In the genomic region with DNA sequence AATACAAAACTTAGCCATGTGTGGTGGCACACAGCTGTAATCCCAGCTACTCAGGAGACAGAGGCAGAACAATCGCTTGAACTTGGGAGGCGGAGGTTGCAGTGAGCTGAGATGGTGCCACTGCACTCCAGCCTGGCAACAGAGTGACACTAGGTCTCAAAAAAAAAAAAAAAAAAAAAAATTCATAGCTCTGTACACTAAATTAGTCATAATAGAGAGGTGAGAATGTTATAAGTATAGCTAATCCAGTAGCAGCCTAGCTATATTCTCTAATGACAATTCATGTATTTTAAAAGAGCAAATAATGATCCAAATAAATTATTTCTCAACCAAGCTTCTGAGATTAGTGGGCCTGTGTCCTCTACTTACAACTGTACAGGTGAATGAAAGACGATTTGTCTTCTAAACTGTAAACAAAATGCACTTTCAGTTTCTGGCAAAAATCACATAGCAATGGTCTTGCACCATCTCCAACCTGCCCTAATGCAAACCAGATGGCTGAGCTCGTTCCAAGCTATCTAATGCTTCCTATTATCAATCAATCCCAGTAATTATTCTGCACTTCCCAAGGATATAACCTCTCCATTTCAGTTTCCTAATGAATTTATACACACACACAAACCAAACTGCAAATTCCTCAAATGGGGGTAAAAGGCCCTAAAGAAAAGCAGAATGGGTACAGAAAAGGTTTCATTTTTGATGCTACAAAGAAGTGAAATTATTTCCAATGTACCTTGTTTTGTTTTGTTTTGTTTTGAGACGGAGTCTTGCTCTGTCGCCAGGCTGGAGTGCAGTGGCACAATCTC, we compare ENCODE assay signal across 11 cellular contexts. TPM values are rescaled to one million over a fixed set of nuclear protein-coding genes. Genes with fewer than 3 reads are reported as not detected.
DNase-seq lines count a peak whose midpoint lies in the region; ATAC-seq and TF ChIP-seq lines count a peak whose summit lies in the region.
"Had no signal": no experiment of that assay in that cellular context is flagged by ENCODE, and none has a peak within 500 bp of the region (broad histone marks: within the 10 kb centered on the region; RNA-seq: fewer than 3 reads in every experiment).

No MANE protein-coding gene starts in this region.

- H3K9me3 ChIP-seq in endocrine pancreas (ENCODE audit: control insufficient read depth, low read length) (no peaks in the 10 kb centered on the region), smooth muscle cell (replicated peaks; ENCODE audit: low read depth) (no peaks in the 10 kb centered on the region)
- H3K9me3 ChIP-seq: heart right ventricle had no signal

- H3K36me3 Mint-ChIP-seq in activated naive CD4-positive, alpha-beta T cell treated with anti-CD3 and anti-CD28 coated beads, Interleukin-2, amount 50 U/mL, for 24 hours: peaks cover 8% of the 10 kb centered on the region

- no peak overlapping the region for H3K27ac ChIP-seq in smooth muscle cell (ENCODE audit: low read depth)
- H3K27ac ChIP-seq: heart right ventricle had no signal

- ATAC-seq in HG02798 (IDR thresholded peaks at IDR 0.05; ENCODE audit: poor library complexity, unreplicated experiment): no peak
- ATAC-seq: heart right ventricle had no signal

- no peaks in the 10 kb centered on the region for H3F3A ChIP-seq in smooth muscle cell (ENCODE audit: low read depth)

- WGBS in smooth muscle cell (ENCODE audit: low lambda C conversion rate): 83% methylated on average over 6 of the region's 6 CpGs

- H3K9ac ChIP-seq in endocrine pancreas (ENCODE audit: control insufficient read depth, insufficient read depth, low read length) (no peak overlapping the region), smooth muscle cell (ENCODE audit: low read depth) (no peak overlapping the region)

- H4K20me1 ChIP-seq in smooth muscle cell (ENCODE audit: low read depth): peaks cover 99% of the 10 kb centered on the region

- peaks cover 97% of the 10 kb centered on the region for H3K79me2 ChIP-seq in smooth muscle cell (ENCODE audit: low read depth)

- peak overlapping the region; percentile 43 for H3K27ac Mint-ChIP-seq in activated naive CD4-positive, alpha-beta T cell treated with anti-CD3 and anti-CD28 coated beads, Interleukin-2, amount 50 U/mL, for 24 hours

- H3K4me3 ChIP-seq in endocrine pancreas (ENCODE audit: control insufficient read depth, insufficient read depth, low read length) (peak overlapping the region; percentile 45), smooth muscle cell (no peak overlapping the region)
- H3K4me3 ChIP-seq: heart right ventricle had no signal

- no peak overlapping the region for H2AFZ ChIP-seq in smooth muscle cell (ENCODE audit: low read depth)

- no peak for DNase-seq in activated naive CD4-positive, alpha-beta T cell treated with anti-CD3 and anti-CD28 coated beads, Interleukin-2, amount 50 U/mL, for 16 hours
- DNase-seq in NCI-H1694 (lab: John Stamatoyannopoulos, UW): peak; percentile 16
- no peak for DNase-seq in retina
- DNase-seq in NK-92 treated with Interleukin-12 subunit alpha and Interleukin-12 subunit beta, amount 100 ng/mL, for 24 hours (lab: John Stamatoyannopoulos, UW): no peak
- no peak for DNase-seq in smooth muscle cell (lab: John Stamatoyannopoulos, UW; ENCODE audit: unreplicated experiment)
- DNase-seq: activated CD4-positive, alpha-beta T cell treated with anti-CD3 and anti-CD28 coated beads for 1 hour; heart right ventricle; NCI-H1092 treated with DMSO at 0.1 percent for 48 hours had no signal

- no peaks in the 10 kb centered on the region for H3K9me3 Mint-ChIP-seq in activated naive CD4-positive, alpha-beta T cell treated with anti-CD3 and anti-CD28 coated beads, Interleukin-2, amount 50 U/mL, for 24 hours

- no peak overlapping the region for H3K4me2 ChIP-seq in smooth muscle cell

- H3K4me1 ChIP-seq in endocrine pancreas (ENCODE audit: control insufficient read depth, insufficient read depth, low read length) (peaks cover 9% of the 10 kb centered on the region), smooth muscle cell (ENCODE audit: low read depth) (no peaks in the 10 kb centered on the region)

- H3K4me1 Mint-ChIP-seq in activated naive CD4-positive, alpha-beta T cell treated with anti-CD3 and anti-CD28 coated beads, Interleukin-2, amount 50 U/mL, for 24 hours: peaks cover 45% of the 10 kb centered on the region

- no peaks in the 10 kb centered on the region for H3K27me3 ChIP-seq in endocrine pancreas (ENCODE audit: control insufficient read depth, insufficient read depth, low read length)
- no peaks in the 10 kb centered on the region for H3K27me3 ChIP-seq in smooth muscle cell (ENCODE audit: low read depth)
- H3K27me3 ChIP-seq: heart right ventricle had no signal

- no peaks in the 10 kb centered on the region for H3K27me3 Mint-ChIP-seq in activated naive CD4-positive, alpha-beta T cell treated with anti-CD3 and anti-CD28 coated beads, Interleukin-2, amount 50 U/mL, for 24 hours

- no peak overlapping the region for H3K4me3 Mint-ChIP-seq in activated naive CD4-positive, alpha-beta T cell treated with anti-CD3 and anti-CD28 coated beads, Interleukin-2, amount 50 U/mL, for 24 hours

- H3K36me3 ChIP-seq in endocrine pancreas (ENCODE audit: control insufficient read depth, insufficient read depth, low read length): no peaks in the 10 kb centered on the region
- H3K36me3 ChIP-seq in smooth muscle cell (ENCODE audit: low read depth): no peaks in the 10 kb centered on the region

- TF ChIP-seq CTCF in smooth muscle cell (IDR thresholded peaks at IDR 0.05; ENCODE audit: borderline replicate concordance, insufficient read depth, poor library complexity, severe bottlenecking): no peak

RNA-seq across cellular contexts. Expression of a gene that starts 56.5 kb away (rescaled TPM):
- 13.2 and 24.9 TPM in 2 replicates for total RNA-seq in smooth muscle cell
- polyA plus RNA-seq in smooth muscle cell: 7.8 and 10.0 TPM in 2 replicates
